ENCODE assay signal across 9 cellular contexts in genomic region chr14:101705733-101706508, GRCh38. TPM values are rescaled to one million over a fixed set of nuclear protein-coding genes. Genes with fewer than 3 reads are reported as not detected.
DNase-seq lines count a peak whose midpoint lies in the region; TF ChIP-seq lines count a peak whose summit lies in the region.
"Had no signal": no experiment of that assay in that cellular context is flagged by ENCODE, and none has a peak within 500 bp of the region (broad histone marks: within the 10 kb centered on the region; RNA-seq: fewer than 3 reads in every experiment).

No MANE protein-coding gene starts in this region.

- H3K14ac ChIP-seq in trophoblast cell (ENCODE audit: low read length): no peak overlapping the region

- H3K9ac ChIP-seq in trophoblast cell (ENCODE audit: low read length): no peak overlapping the region

- peaks cover 5% of the 10 kb centered on the region for H3K27me3 ChIP-seq in trophoblast cell (ENCODE audit: insufficient read depth, low read length)

- H4K8ac ChIP-seq in trophoblast cell (ENCODE audit: low read depth, low read length): no peak overlapping the region

- peak overlapping the region; percentile 64 for H3K4me2 ChIP-seq in trophoblast cell (ENCODE audit: low read length)

- H3K4me1 ChIP-seq in trophoblast cell (ENCODE audit: control insufficient read depth in 1 of 2, insufficient read depth in 2 of 2, low read length in 2 of 2): peaks cover 4 to 10% of the 10 kb centered on the region in 2 experiments

- peaks cover 7% of the 10 kb centered on the region for H3K9me3 ChIP-seq in trophoblast cell (ENCODE audit: insufficient read depth, low read depth, low read length)

- H2BK12ac ChIP-seq in trophoblast cell (ENCODE audit: low read length): peak overlapping the region; percentile 22

- H3K27ac ChIP-seq in trophoblast cell (ENCODE audit: low read depth, low read length): no peak overlapping the region
- H3K27ac ChIP-seq: 22Rv1 had no signal

- no peak overlapping the region for H2AK5ac ChIP-seq in trophoblast cell (ENCODE audit: low read length)

- DNase-seq in DMS53 (lab: John Stamatoyannopoulos, UW): peak; percentile 29
- DNase-seq in DMS53 treated with DMSO at 0.1 percent for 48 hours (lab: John Stamatoyannopoulos, UW; ENCODE audit: unreplicated experiment): no peak
- DNase-seq in activated T-cell treated with anti-CD3 and anti-CD28 coated beads for 24 hours (ENCODE audit: low read depth): peak; percentile 45
- peak; percentile 50 for DNase-seq in fibroblast of pulmonary artery (ENCODE audit: low read depth)
- peak; percentile 76 to 94 for DNase-seq in trophoblast cell
- no peak for DNase-seq in NCI-H2081 treated with DMSO at 0.1 percent for 48 hours (lab: John Stamatoyannopoulos, UW)
- DNase-seq in kidney glomerular epithelial cell (lab: John Stamatoyannopoulos, UW): no peak
- no peak for DNase-seq in DMS153 (lab: John Stamatoyannopoulos, UW)

- H3K23ac ChIP-seq in trophoblast cell (ENCODE audit: low read length): no peak overlapping the region

- H3K79me2 ChIP-seq in trophoblast cell (ENCODE audit: control insufficient read depth, insufficient read depth, low read length, poor library complexity): no peaks in the 10 kb centered on the region

- peaks cover 3% of the 10 kb centered on the region for H3K79me1 ChIP-seq in trophoblast cell (ENCODE audit: low read length)

- peak overlapping the region; percentile 37 for H2AFZ ChIP-seq in trophoblast cell (ENCODE audit: insufficient read depth, low read length, poor library complexity)

- no peaks in the 10 kb centered on the region for H3K36me3 ChIP-seq in trophoblast cell (ENCODE audit: control insufficient read depth in 1 of 2, insufficient read depth in 2 of 2, low read length in 2 of 2)

- H3K4ac ChIP-seq in trophoblast cell (ENCODE audit: low read depth, low read length): no peak overlapping the region

- no CpG with 5 or more reads among the region's 73 CpGs for WGBS in trophoblast cell (ENCODE audit: extremely low coverage, insufficient coverage, insufficient read length)

- H3K4me3 ChIP-seq in fibroblast of pulmonary artery (replicated peaks; ENCODE audit: low read depth, low read length) (no peak overlapping the region), trophoblast cell (ENCODE audit: low read depth, low read length) (no peak overlapping the region)

- H4K12ac ChIP-seq in trophoblast cell (ENCODE audit: low read depth, low read length): peak overlapping the region; percentile 66

- no peak overlapping the region for H2BK5ac ChIP-seq in trophoblast cell (ENCODE audit: low read depth, low read length, poor library complexity)

- H2BK120ac ChIP-seq in trophoblast cell (ENCODE audit: insufficient read depth, low read length, poor library complexity): no peak overlapping the region

- peak overlapping the region; percentile 13 for H4K91ac ChIP-seq in trophoblast cell (ENCODE audit: low read depth, low read length)

- H3K18ac ChIP-seq in trophoblast cell (ENCODE audit: low read length): no peak overlapping the region

- no peak for TF ChIP-seq CTCF in fibroblast of pulmonary artery (IDR thresholded peaks at IDR 0.05; ENCODE audit: low read length, missing control alignments)

RNA-seq across cellular contexts. Expression of gene PPP2R5C, which starts 55.6 kb away (rescaled TPM):
- 136 and 143 TPM in 2 replicates for polyA plus RNA-seq in trophoblast cell (2013)

Comparison
In these comparisons a context has a peak if more than half of its experiments do, and no peak if none do; other contexts are left out.
1. DNase-seq: peak in DMS53 (single experiment), activated T-cell treated with anti-CD3 and anti-CD28 coated beads for 24 hours (single experiment), fibroblast of pulmonary artery (single experiment) and trophoblast cell (2 of 2); none in DMS53 treated with DMSO at 0.1 percent for 48 hours (single experiment), NCI-H2081 treated with DMSO at 0.1 percent for 48 hours (single experiment), kidney glomerular epithelial cell (single experiment) and DMS153 (single experiment).